Comparison of ENCODE assay signal across 13 cellular contexts in genomic region chr3:147391726-147392082, GRCh38. TPM values are rescaled to one million over a fixed set of nuclear protein-coding genes. Genes with fewer than 3 reads are reported as not detected.
DNase-seq lines count a peak whose midpoint lies in the region; ATAC-seq and TF ChIP-seq lines count a peak whose summit lies in the region.
"Had no signal": no experiment of that assay in that cellular context is flagged by ENCODE, and none has a peak within 500 bp of the region (broad histone marks: within the 10 kb centered on the region; RNA-seq: fewer than 3 reads in every experiment).

No MANE protein-coding gene starts in this region.

- H3K9ac ChIP-seq in HUES48 (ENCODE audit: low read depth, low read length): no peak overlapping the region

- H3K27me3 ChIP-seq in HUES48 (ENCODE audit: control insufficient read depth, insufficient read depth, low read length): peaks cover 98% of the 10 kb centered on the region
- peaks cover 0 to 82% of the 10 kb centered on the region in 2 donors for H3K27me3 ChIP-seq in body of pancreas
- peaks cover 12% of the 10 kb centered on the region for H3K27me3 ChIP-seq in layer of hippocampus (ENCODE audit: control insufficient read depth, insufficient read depth, low read length)

- 9 to 17% methylated on average over 7 to 12 of the region's 12 CpGs for WGBS in body of pancreas, 2 donors

- peaks cover 0 to 4% of the 10 kb centered on the region in 2 donors for H3K9me3 Mint-ChIP-seq in stimulated activated naive B cell treated with anti-CD40 and anti-IgM and Interleukin-4, amounts not matched to agents 10 μg/mL and 1 μg/mL and 100 μg/mL, for 72 hours

- H3K9me3 ChIP-seq in HUES48 (ENCODE audit: control insufficient read depth, insufficient read depth, low read length) (no peaks in the 10 kb centered on the region), body of pancreas (no peaks in the 10 kb centered on the region)

- intact Hi-C loops in body of pancreas (cut with DNase I): no loop called here

- DNase-seq in body of pancreas (no peak), HUDEP-2 (lab: John Stamatoyannopoulos, UW; ENCODE audit: unreplicated experiment in 76 of 76) (no peak), NCI-H345 (lab: John Stamatoyannopoulos, UW) (no peak), ureter (ENCODE audit: low spot score) (no peak)
- no peak for DNase-seq in stimulated activated naive B cell treated with anti-CD40 and anti-IgM and Interleukin-4, amounts not matched to agents 10 μg/mL and 1 μg/mL and 100 μg/mL, for 72 hours
- DNase-seq: activated CD8-positive, alpha-beta memory T cell treated with anti-CD3 and anti-CD28 coated beads for 24 hours; activated naive CD8-positive, alpha-beta T cell treated with anti-CD3 and anti-CD28 coated beads for 36 hours; DND-41; NCI-H774 had no signal

- H3K4me3 Mint-ChIP-seq in stimulated activated naive B cell treated with anti-CD40 and anti-IgM and Interleukin-4, amounts not matched to agents 10 μg/mL and 1 μg/mL and 100 μg/mL, for 72 hours: no peak overlapping the region
- H3K4me3 Mint-ChIP-seq: activated naive CD8-positive, alpha-beta T cell treated with anti-CD3 and anti-CD28 coated beads for 36 hours had no signal

- H3K27ac ChIP-seq in HUES48 (ENCODE audit: low read depth, low read length) (no peak overlapping the region), body of pancreas (no peak overlapping the region), layer of hippocampus (ENCODE audit: low read depth, low read length) (peak overlapping the region; percentile 93)

- H3K4me3 ChIP-seq in HUES48 (ENCODE audit: low read depth, low read length): peak overlapping the region; percentile 72
- H3K4me3 ChIP-seq in body of pancreas: no peak overlapping the region

- peaks cover 67 to 94% of the 10 kb centered on the region in 2 donors for H3K27me3 Mint-ChIP-seq in stimulated activated naive B cell treated with anti-CD40 and anti-IgM and Interleukin-4, amounts not matched to agents 10 μg/mL and 1 μg/mL and 100 μg/mL, for 72 hours

- H3K27ac Mint-ChIP-seq in stimulated activated naive B cell treated with anti-CD40 and anti-IgM and Interleukin-4, amounts not matched to agents 10 μg/mL and 1 μg/mL and 100 μg/mL, for 72 hours: peak overlapping the region; percentile 76

- H3K36me3 Mint-ChIP-seq in stimulated activated naive B cell treated with anti-CD40 and anti-IgM and Interleukin-4, amounts not matched to agents 10 μg/mL and 1 μg/mL and 100 μg/mL, for 72 hours: peaks cover 5 to 7% of the 10 kb centered on the region in 2 donors

- TF ChIP-seq CTCF in body of pancreas (IDR thresholded peaks at IDR 0.05): no peak

- peaks cover 74% of the 10 kb centered on the region for H3K4me1 ChIP-seq in HUES48 (ENCODE audit: control insufficient read depth, insufficient read depth, low read length)
- H3K4me1 ChIP-seq in body of pancreas: peaks cover 41% of the 10 kb centered on the region

- H3K36me3 ChIP-seq in HUES48 (ENCODE audit: control insufficient read depth, insufficient read depth, low read length) (no peaks in the 10 kb centered on the region), body of pancreas (replicated peaks in 1 of 2; ENCODE audit: insufficient read depth in 1 of 2, low read depth in 2 of 2) (no peaks in the 10 kb centered on the region)

- no peak for TF ChIP-seq POLR2A in body of pancreas (IDR thresholded peaks at IDR 0.05)

- peaks cover 6 to 10% of the 10 kb centered on the region in 2 donors for H3K4me1 Mint-ChIP-seq in stimulated activated naive B cell treated with anti-CD40 and anti-IgM and Interleukin-4, amounts not matched to agents 10 μg/mL and 1 μg/mL and 100 μg/mL, for 72 hours

- peak; percentile 6 for ATAC-seq in body of pancreas
- ATAC-seq in stimulated activated naive B cell treated with anti-CD40 and anti-IgM and Interleukin-4, amounts not matched to agents 10 μg/mL and 1 μg/mL and 100 μg/mL, for 72 hours (replicated peaks): no peak

RNA-seq across cellular contexts. Expression of gene ZIC4, which starts 14.6 kb away (rescaled TPM):
- total RNA-seq in body of pancreas (not detected), ureter (not detected)
- total RNA-seq: activated naive CD8-positive, alpha-beta T cell treated with anti-CD3 and anti-CD28 coated beads for 36 hours; omental fat pad; urinary bladder had no signal

RNA-seq across cellular contexts. Expression of gene ZIC1, which starts 17.5 kb away (rescaled TPM):
- total RNA-seq in body of pancreas: not detected
- not detected for total RNA-seq in ureter
- total RNA-seq: activated naive CD8-positive, alpha-beta T cell treated with anti-CD3 and anti-CD28 coated beads for 36 hours; omental fat pad; urinary bladder had no signal
